24 cellular contexts compared by ENCODE assay signal in the genomic region with DNA sequence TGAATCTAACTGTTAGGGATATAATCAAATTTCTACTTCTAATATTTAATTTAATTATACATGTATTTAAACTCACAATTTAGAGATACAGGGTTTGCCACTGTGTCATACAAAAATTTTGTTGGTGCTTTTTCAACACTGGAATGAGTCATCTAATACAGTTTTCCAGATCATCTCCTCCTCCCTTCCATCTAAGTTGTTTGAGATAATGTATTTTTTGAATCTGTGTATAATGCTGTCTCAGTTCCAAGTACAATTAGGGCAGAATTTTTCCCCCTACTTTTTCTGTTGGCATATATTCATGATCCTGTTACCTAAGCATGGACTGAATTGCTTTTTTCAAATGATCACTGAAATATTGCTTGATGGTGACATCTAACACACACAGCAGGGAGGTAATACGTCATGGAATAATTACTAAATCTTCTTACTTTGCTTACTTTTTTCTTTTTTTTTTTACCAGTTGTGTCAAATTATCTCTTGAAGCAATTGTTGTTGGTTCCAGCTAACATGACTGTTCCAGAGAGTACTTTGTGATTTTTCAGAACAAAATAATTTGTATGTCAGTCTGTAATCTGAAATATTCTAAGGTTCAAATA.
DNase-seq lines count a peak whose midpoint lies in the region; ATAC-seq and TF ChIP-seq lines count a peak whose summit lies in the region.
"Had no signal": no experiment of that assay in that cellular context is flagged by ENCODE, and none has a peak within 500 bp of the region (broad histone marks: within the 10 kb centered on the region; RNA-seq: fewer than 3 reads in every experiment).

No MANE protein-coding gene starts in this region.

- no peaks in the 10 kb centered on the region for H3K9me3 ChIP-seq in PC-3 (ENCODE audit: low read length)
- H3K9me3 ChIP-seq: vagina had no signal

- no peaks in the 10 kb centered on the region for H4K20me1 ChIP-seq in PC-3 (ENCODE audit: low read length)

- H3K27me3 ChIP-seq in PC-3 (ENCODE audit: low read length): no peaks in the 10 kb centered on the region
- H3K27me3 ChIP-seq: brain microvascular endothelial cell, vagina had no signal

- H3K36me3 ChIP-seq in PC-3 (ENCODE audit: low read depth, low read length): no peaks in the 10 kb centered on the region
- H3K36me3 ChIP-seq: brain microvascular endothelial cell, vagina had no signal

- H3F3A ChIP-seq in PC-3 (ENCODE audit: low read length, unreplicated experiment): no peaks in the 10 kb centered on the region

- CTCF ChIA-PET in PC-3 (lab: Charles Lee): no interaction called here

- DNase-seq in EH (ENCODE audit: low read depth): peak; percentile 54
- peak; percentile 43 for DNase-seq in PC-3
- DNase-seq in choroid plexus epithelial cell (ENCODE audit: low read depth): peak; percentile 41
- DNase-seq in kidney glomerular epithelial cell (lab: John Stamatoyannopoulos, UW): peak; percentile 16
- DNase-seq in SHP77 treated with DMSO at 0.1 percent for 48 hours (lab: John Stamatoyannopoulos, UW): no peak
- no peak for DNase-seq in DMS 273 treated with DMSO at 0.1 percent for 48 hours (lab: John Stamatoyannopoulos, UW)
- DNase-seq: activated CD4-positive, alpha-beta T cell treated with anti-CD3 and anti-CD28 coated beads, Interleukin-2, amount 10 ng/mL, durations not matched to agents 7 days and 5 days; activated CD8-positive, alpha-beta memory T cell treated with anti-CD3 and anti-CD28 coated beads, Interleukin-2, amount 50 U/mL, for 48 hours; brain microvascular endothelial cell; COR-L47; dermis blood vessel endothelial cell; hippocampal formation; Karpas-422; kidney; NCI-H1105 treated with DMSO at 0.1 percent for 48 hours; NCI-H82; small intestine; stimulated activated CD8-positive, alpha-beta memory T cell treated with anti-CD3 and anti-CD28 coated beads, Interleukin-4, amount 100 ng/mL, for 48 hours; substantia nigra had no signal

- 0 out of 2 replicates have a peak, but pooled peaks cover 6% of the 10 kb centered on the region for H3K79me2 ChIP-seq in PC-3 (ENCODE audit: low read length)

- H3K27ac ChIP-seq in PC-3 (ENCODE audit: low read length): no peak overlapping the region
- H3K27ac ChIP-seq: brain microvascular endothelial cell, vagina had no signal

- no peak overlapping the region for H3K9ac ChIP-seq in PC-3 (ENCODE audit: low read length)

- no TSS peak for BruUV-seq in PC-3 (replicated peaks; lab: Mats Ljungman, UMichigan)

- no peak overlapping the region; the same call in 1 of the 2 replicates for H3K4me2 ChIP-seq in PC-3 (ENCODE audit: low read length)

- peaks cover 21% of the 10 kb centered on the region for H3K4me1 ChIP-seq in PC-3 (ENCODE audit: insufficient read depth, low read length)

- no peak overlapping the region for H3K4me3 ChIP-seq in PC-3 (ENCODE audit: low read length)
- no peak overlapping the region for H3K4me3 ChIP-seq in choroid plexus epithelial cell (ENCODE audit: low read depth, low read length)
- H3K4me3 ChIP-seq: vagina had no signal

- intact Hi-C loops in PC-3 (cut with micrococcal nuclease): no loop called here

- H3K9me2 ChIP-seq in PC-3 (replicated peaks; ENCODE audit: low read length): no peaks in the 10 kb centered on the region

- no peak overlapping the region for H2AFZ ChIP-seq in PC-3 (ENCODE audit: low read length)

- POLR2A ChIA-PET in PC-3 (lab: Charles Lee; ENCODE audit: unreplicated experiment): interaction anchor here (0.6 kb wide), 1 partner anchor 40 kb away, joined by 6 read pairs; no protein-coding TSS in a partner anchor

- TF ChIP-seq CTCF in PC-3 (conservative IDR thresholded peaks at IDR 0.05; ENCODE audit: low read depth, low read length) (no peak), choroid plexus epithelial cell (conservative IDR thresholded peaks at IDR 0.05; ENCODE audit: low read depth, low read length) (no peak)

- ATAC-seq in PC-3 (peak; percentile 42; the same call in 1 of the 2 replicates), GM21529 (IDR thresholded peaks at IDR 0.05; ENCODE audit: unreplicated experiment) (no peak), HG02981 (IDR thresholded peaks at IDR 0.05; ENCODE audit: unreplicated experiment) (no peak)
- ATAC-seq: natural killer cell treated with Interleukin-12 subunit alpha and Interleukin-12 subunit beta and Interleukin-15 and Interleukin-18, amount 100 ng/mL, for 72 hours; Panc1 had no signal

Comparison
In these comparisons a context has a peak if more than half of its experiments do, and no peak if none do; other contexts are left out.
1. DNase-seq: peak in EH (single experiment), PC-3 (single experiment), choroid plexus epithelial cell (single experiment) and kidney glomerular epithelial cell (single experiment); none in SHP77 treated with DMSO at 0.1 percent for 48 hours (single experiment) and DMS 273 treated with DMSO at 0.1 percent for 48 hours (single experiment).